Comparison of ENCODE assay signal across 1 cellular context in the genomic region with DNA sequence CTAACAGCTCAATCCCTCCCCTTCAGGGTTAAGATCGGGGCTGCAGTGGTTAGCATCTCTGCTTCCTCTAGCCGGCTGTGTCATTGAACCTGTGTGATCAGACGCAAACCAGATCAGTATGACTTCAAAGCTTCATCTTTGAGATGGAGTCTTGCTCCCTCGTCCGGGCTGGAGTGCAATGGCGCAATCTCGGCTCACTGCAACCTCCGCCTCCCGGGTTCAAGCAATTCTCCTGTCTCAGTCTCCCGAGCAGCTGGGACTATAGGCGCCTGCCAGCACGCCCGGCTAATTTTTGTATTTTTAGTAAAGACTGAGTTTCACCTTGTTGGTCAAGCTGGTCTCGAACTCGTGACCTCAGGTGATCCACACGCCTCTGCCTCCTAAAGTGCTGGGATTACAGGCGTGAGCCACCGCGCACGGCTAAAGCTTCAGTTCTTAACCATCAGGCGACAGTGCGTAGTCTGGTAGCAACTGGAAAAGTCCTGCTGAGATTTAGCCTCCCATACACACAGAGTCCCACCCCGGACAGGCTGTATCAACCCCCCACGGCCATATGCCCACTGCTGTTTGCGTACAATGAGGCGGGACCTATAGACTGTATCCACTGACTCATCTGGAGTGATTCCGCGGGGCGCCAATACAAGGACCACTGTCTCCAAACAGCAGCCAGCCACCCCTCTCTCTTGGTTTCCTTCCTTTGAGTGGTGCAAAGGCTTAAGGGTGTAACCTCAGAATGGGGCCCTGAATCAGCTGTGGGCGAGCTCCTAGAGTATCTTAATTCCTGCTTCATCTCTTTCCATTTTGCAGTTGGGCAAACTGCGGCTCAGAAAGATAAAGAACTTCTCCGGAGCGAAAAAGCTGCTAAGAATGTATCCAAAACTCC.
TF ChIP-seq lines count a peak whose summit lies in the region.

No MANE protein-coding gene starts in this region.

TF ChIP-seq in K562, 482 proteins besides CTCF, POLR2A, EP300 and RAD21 (continued from another document and continues in another):
- TF ChIP-seq, protein P1, sequence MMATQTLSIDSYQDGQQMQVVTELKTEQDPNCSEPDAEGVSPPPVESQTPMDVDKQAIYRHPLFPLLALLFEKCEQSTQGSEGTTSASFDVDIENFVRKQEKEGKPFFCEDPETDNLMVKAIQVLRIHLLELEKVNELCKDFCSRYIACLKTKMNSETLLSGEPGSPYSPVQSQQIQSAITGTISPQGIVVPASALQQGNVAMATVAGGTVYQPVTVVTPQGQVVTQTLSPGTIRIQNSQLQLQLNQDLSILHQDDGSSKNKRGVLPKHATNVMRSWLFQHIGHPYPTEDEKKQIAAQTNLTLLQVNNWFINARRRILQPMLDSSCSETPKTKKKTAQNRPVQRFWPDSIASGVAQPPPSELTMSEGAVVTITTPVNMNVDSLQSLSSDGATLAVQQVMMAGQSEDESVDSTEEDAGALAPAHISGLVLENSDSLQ (IDR thresholded peaks at IDR 0.05): peak; percentile 88
- TF ChIP-seq BCOR (IDR thresholded peaks at IDR 0.05): peak; percentile 73
- TF ChIP-seq SRF (CRISPR knock-in tag; IDR thresholded peaks at IDR 0.05): no peak
- peak; percentile 62 to 63; a peak in 3 of 4 replicates for TF ChIP-seq KDM1A (IDR thresholded peaks at IDR 0.05)
- no peak; the same call in 1 of the 2 replicates for TF ChIP-seq CBX1 (IDR thresholded peaks at IDR 0.05; ENCODE audit: low read depth)
- no peak for TF ChIP-seq NUFIP1 (IDR thresholded peaks at IDR 0.05; ENCODE audit: partially characterized antibody)
- TF ChIP-seq, protein P2, sequence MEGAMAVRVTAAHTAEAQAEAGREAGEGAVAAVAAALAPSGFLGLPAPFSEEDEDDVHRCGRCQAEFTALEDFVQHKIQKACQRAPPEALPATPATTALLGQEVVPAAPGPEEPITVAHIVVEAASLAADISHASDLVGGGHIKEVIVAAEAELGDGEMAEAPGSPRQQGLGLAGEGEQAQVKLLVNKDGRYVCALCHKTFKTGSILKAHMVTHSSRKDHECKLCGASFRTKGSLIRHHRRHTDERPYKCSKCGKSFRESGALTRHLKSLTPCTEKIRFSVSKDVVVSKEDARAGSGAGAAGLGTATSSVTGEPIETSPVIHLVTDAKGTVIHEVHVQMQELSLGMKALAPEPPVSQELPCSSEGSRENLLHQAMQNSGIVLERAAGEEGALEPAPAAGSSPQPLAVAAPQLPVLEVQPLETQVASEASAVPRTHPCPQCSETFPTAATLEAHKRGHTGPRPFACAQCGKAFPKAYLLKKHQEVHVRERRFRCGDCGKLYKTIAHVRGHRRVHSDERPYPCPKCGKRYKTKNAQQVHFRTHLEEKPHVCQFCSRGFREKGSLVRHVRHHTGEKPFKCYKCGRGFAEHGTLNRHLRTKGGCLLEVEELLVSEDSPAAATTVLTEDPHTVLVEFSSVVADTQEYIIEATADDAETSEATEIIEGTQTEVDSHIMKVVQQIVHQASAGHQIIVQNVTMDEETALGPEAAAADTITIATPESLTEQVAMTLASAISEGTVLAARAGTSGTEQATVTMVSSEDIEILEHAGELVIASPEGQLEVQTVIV (CRISPR knock-in tag; IDR thresholded peaks at IDR 0.05; ENCODE audit: borderline replicate concordance): no peak
- no peak for TF ChIP-seq NR2F6 (CRISPR knock-in tag; IDR thresholded peaks at IDR 0.05)
- TF ChIP-seq BMI1 (IDR thresholded peaks at IDR 0.05; ENCODE audit: low read length): no peak
- no peak for TF ChIP-seq ZNF707 (CRISPR knock-in tag; conservative IDR thresholded peaks at IDR 0.05)
- TF ChIP-seq KLF1 (tag; IDR thresholded peaks at IDR 0.05): no peak
- TF ChIP-seq, protein P3, sequence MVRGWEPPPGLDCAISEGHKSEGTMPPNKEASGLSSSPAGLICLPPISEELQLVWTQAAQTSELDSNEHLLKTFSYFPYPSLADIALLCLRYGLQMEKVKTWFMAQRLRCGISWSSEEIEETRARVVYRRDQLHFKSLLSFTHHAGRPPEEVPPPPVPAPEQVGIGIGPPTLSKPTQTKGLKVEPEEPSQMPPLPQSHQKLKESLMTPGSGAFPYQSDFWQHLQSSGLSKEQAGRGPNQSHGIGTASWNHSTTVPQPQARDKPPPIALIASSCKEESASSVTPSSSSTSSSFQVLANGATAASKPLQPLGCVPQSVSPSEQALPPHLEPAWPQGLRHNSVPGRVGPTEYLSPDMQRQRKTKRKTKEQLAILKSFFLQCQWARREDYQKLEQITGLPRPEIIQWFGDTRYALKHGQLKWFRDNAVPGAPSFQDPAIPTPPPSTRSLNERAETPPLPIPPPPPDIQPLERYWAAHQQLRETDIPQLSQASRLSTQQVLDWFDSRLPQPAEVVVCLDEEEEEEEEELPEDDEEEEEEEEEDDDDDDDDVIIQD (CRISPR knock-in tag; IDR thresholded peaks at IDR 0.05): no peak
- TF ChIP-seq KLF13 (tag; IDR thresholded peaks at IDR 0.05; ENCODE audit: borderline replicate concordance, low read depth): no peak
- no peak for TF ChIP-seq ZNF146 (CRISPR knock-in tag; IDR thresholded peaks at IDR 0.05; ENCODE audit: unreplicated experiment)
- no peak; the same call in 1 of the 2 replicates for TF ChIP-seq CREB1 (IDR thresholded peaks at IDR 0.05)
- TF ChIP-seq CREB1 (CRISPR knock-in tag; IDR thresholded peaks at IDR 0.05): peak; percentile 36; the same call in 1 of the 2 replicates
- TF ChIP-seq, protein P4, sequence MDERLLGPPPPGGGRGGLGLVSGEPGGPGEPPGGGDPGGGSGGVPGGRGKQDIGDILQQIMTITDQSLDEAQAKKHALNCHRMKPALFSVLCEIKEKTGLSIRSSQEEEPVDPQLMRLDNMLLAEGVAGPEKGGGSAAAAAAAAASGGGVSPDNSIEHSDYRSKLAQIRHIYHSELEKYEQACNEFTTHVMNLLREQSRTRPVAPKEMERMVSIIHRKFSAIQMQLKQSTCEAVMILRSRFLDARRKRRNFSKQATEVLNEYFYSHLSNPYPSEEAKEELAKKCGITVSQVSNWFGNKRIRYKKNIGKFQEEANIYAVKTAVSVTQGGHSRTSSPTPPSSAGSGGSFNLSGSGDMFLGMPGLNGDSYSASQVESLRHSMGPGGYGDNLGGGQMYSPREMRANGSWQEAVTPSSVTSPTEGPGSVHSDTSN (CRISPR knock-in tag; IDR thresholded peaks at IDR 0.05; ENCODE audit: low read depth): no peak
- TF ChIP-seq, protein P4 (tag; conservative IDR thresholded peaks at IDR 0.05; ENCODE audit: low read depth): peak; percentile 42
- TF ChIP-seq DACH1 (IDR thresholded peaks at IDR 0.05; ENCODE audit: partially characterized antibody): peak; percentile 67
- no peak for TF ChIP-seq TSC22D4 (tag; IDR thresholded peaks at IDR 0.05)
- TF ChIP-seq FOSL1 (tag; conservative IDR thresholded peaks at IDR 0.05): no peak
- no peak for TF ChIP-seq FOXK2 (conservative IDR thresholded peaks at IDR 0.05 in 1 of 2, IDR thresholded peaks at IDR 0.05 in 1 of 2; ENCODE audit: low read depth in 2 of 2)
- TF ChIP-seq, protein P5, sequence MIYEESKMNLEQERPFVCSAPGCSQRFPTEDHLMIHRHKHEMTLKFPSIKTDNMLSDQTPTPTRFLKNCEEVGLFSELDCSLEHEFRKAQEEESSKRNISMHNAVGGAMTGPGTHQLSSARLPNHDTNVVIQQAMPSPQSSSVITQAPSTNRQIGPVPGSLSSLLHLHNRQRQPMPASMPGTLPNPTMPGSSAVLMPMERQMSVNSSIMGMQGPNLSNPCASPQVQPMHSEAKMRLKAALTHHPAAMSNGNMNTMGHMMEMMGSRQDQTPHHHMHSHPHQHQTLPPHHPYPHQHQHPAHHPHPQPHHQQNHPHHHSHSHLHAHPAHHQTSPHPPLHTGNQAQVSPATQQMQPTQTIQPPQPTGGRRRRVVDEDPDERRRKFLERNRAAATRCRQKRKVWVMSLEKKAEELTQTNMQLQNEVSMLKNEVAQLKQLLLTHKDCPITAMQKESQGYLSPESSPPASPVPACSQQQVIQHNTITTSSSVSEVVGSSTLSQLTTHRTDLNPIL (CRISPR knock-in tag; IDR thresholded peaks at IDR 0.05): no peak
- TF ChIP-seq NEUROD1 (IDR thresholded peaks at IDR 0.05; ENCODE audit: borderline replicate concordance, low read depth, low read length, partially characterized antibody): no peak
- no peak for TF ChIP-seq MTA3 (IDR thresholded peaks at IDR 0.05; ENCODE audit: borderline replicate concordance)
- TF ChIP-seq JUNB (CRISPR knock-in tag; conservative IDR thresholded peaks at IDR 0.05): no peak
- TF ChIP-seq HDGF (IDR thresholded peaks at IDR 0.05): no peak
- TF ChIP-seq, protein P6, sequence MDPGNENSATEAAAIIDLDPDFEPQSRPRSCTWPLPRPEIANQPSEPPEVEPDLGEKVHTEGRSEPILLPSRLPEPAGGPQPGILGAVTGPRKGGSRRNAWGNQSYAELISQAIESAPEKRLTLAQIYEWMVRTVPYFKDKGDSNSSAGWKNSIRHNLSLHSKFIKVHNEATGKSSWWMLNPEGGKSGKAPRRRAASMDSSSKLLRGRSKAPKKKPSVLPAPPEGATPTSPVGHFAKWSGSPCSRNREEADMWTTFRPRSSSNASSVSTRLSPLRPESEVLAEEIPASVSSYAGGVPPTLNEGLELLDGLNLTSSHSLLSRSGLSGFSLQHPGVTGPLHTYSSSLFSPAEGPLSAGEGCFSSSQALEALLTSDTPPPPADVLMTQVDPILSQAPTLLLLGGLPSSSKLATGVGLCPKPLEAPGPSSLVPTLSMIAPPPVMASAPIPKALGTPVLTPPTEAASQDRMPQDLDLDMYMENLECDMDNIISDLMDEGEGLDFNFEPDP (CRISPR knock-in tag; IDR thresholded peaks at IDR 0.05): no peak
- TF ChIP-seq, protein P7, sequence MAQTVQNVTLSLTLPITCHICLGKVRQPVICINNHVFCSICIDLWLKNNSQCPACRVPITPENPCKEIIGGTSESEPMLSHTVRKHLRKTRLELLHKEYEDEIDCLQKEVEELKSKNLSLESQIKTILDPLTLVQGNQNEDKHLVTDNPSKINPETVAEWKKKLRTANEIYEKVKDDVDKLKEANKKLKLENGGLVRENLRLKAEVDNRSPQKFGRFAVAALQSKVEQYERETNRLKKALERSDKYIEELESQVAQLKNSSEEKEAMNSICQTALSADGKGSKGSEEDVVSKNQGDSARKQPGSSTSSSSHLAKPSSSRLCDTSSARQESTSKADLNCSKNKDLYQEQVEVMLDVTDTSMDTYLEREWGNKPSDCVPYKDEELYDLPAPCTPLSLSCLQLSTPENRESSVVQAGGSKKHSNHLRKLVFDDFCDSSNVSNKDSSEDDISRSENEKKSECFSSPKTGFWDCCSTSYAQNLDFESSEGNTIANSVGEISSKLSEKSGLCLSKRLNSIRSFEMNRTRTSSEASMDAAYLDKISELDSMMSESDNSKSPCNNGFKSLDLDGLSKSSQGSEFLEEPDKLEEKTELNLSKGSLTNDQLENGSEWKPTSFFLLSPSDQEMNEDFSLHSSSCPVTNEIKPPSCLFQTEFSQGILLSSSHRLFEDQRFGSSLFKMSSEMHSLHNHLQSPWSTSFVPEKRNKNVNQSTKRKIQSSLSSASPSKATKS (CRISPR knock-in tag; IDR thresholded peaks at IDR 0.05): no peak
- no peak for TF ChIP-seq ZNF124 (CRISPR knock-in tag; IDR thresholded peaks at IDR 0.05)
- TF ChIP-seq POLR2B (IDR thresholded peaks at IDR 0.05; ENCODE audit: low read depth, partially characterized antibody): no peak
- no peak for TF ChIP-seq CREBBP (IDR thresholded peaks at IDR 0.05; ENCODE audit: low read depth, low read length)
- TF ChIP-seq RCOR1 (IDR thresholded peaks at IDR 0.05; ENCODE audit: borderline replicate concordance in 1 of 2, low read depth in 2 of 2, low read length in 2 of 2): no peak
- TF ChIP-seq FOXA3 (CRISPR knock-in tag; conservative IDR thresholded peaks at IDR 0.05 in 1 of 2, IDR thresholded peaks at IDR 0.05 in 1 of 2): 0 out of 4 replicates have a peak, but pooled peaks of 1 of the 2 experiments have one; percentile 31
- no peak for TF ChIP-seq KLF16 (IDR thresholded peaks at IDR 0.05)
- TF ChIP-seq ARID2 (IDR thresholded peaks at IDR 0.05): no peak
- TF ChIP-seq, protein P8, sequence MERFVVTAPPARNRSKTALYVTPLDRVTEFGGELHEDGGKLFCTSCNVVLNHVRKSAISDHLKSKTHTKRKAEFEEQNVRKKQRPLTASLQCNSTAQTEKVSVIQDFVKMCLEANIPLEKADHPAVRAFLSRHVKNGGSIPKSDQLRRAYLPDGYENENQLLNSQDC (CRISPR knock-in tag; IDR thresholded peaks at IDR 0.05): 0 out of 2 replicates have a peak, but pooled peaks have one; percentile 11
- TF ChIP-seq, protein P9, sequence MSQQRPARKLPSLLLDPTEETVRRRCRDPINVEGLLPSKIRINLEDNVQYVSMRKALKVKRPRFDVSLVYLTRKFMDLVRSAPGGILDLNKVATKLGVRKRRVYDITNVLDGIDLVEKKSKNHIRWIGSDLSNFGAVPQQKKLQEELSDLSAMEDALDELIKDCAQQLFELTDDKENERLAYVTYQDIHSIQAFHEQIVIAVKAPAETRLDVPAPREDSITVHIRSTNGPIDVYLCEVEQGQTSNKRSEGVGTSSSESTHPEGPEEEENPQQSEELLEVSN (IDR thresholded peaks at IDR 0.05; ENCODE audit: borderline replicate concordance in 1 of 2, extremely low read depth in 1 of 2, insufficient read depth in 1 of 2, insufficient read length in 1 of 2, low read depth in 1 of 2, low read length in 1 of 2, poor library complexity in 1 of 2, severe bottlenecking in 1 of 2): no peak
- no peak for TF ChIP-seq JUN (IDR thresholded peaks at IDR 0.05; ENCODE audit: borderline replicate concordance, low read depth, low read length)
- no peak for TF ChIP-seq JUN (CRISPR knock-in tag; IDR thresholded peaks at IDR 0.05; ENCODE audit: borderline replicate concordance)
- TF ChIP-seq XRCC3 (IDR thresholded peaks at IDR 0.05): no peak
- no peak for TF ChIP-seq HMG20A (CRISPR knock-in tag; conservative IDR thresholded peaks at IDR 0.05)
- no peak for TF ChIP-seq ZFP30 (CRISPR knock-in tag; IDR thresholded peaks at IDR 0.05; ENCODE audit: borderline replicate concordance)
- TF ChIP-seq ARHGAP35 (IDR thresholded peaks at IDR 0.05; ENCODE audit: partially characterized antibody): no peak
- TF ChIP-seq SP1 (CRISPR knock-in tag; IDR thresholded peaks at IDR 0.05): 0 out of 2 replicates have a peak, but pooled peaks have one; percentile 34
- no peak for TF ChIP-seq STAG1 (CRISPR knock-in tag; IDR thresholded peaks at IDR 0.05; ENCODE audit: borderline replicate concordance)
- 0 out of 2 replicates have a peak, but pooled peaks have one; percentile 14 for TF ChIP-seq CC2D1A (IDR thresholded peaks at IDR 0.05)
- TF ChIP-seq DDX20 (tag; IDR thresholded peaks at IDR 0.05; ENCODE audit: low read depth): no peak
- TF ChIP-seq ZFX (CRISPR knock-in tag; IDR thresholded peaks at IDR 0.05): no peak
- no peak for TF ChIP-seq RBM14 (IDR thresholded peaks at IDR 0.05; ENCODE audit: borderline replicate concordance, insufficient read depth, low read depth, low read length)
